34 cellular contexts compared by ENCODE assay signal in genomic region chr16:61030616-61031015, GRCh38.
"Had no signal": no experiment of that assay in that cellular context is flagged by ENCODE, and none has a peak within 500 bp of the region (broad histone marks: within the 10 kb centered on the region; RNA-seq: fewer than 3 reads in every experiment).

No MANE protein-coding gene starts in this region.

- H3K4me3 ChIP-seq: MG63 had no signal

- H3K9ac ChIP-seq: KMS-11 had no signal

- H3K4me2 ChIP-seq: KMS-11 had no signal

- H3K27me3 ChIP-seq: MG63 had no signal

- DNase-seq: Karpas-422, Kasumi-1, MG63, MM.1S, MV-4-11, NCI-H1048, NCI-H1092, NCI-H1092 treated with DMSO at 0.1 percent for 48 hours, NCI-H1105, NCI-H1105 treated with DMSO at 0.1 percent for 48 hours, NCI-H1417, NCI-H1417 treated with DMSO at 0.1 percent for 48 hours, NCI-H1436, NCI-H1436 treated with DMSO at 0.1 percent for 48 hours, NCI-H146, NCI-H1694, NCI-H1694 treated with DMSO at 0.1 percent for 48 hours, NCI-H187, NCI-H187 treated with DMSO at 0.1 percent for 48 hours, NCI-H1930, NCI-H2029, NCI-H2029 treated with DMSO at 0.1 percent for 48 hours, NCI-H2081, NCI-H2081 treated with DMSO at 0.1 percent for 48 hours, NCI-H2107, NCI-H2171, NCI-H2171 treated with DMSO at 0.1 percent for 48 hours, NCI-H2227 treated with DMSO at 0.1 percent for 48 hours, NCI-H226, NCI-H345, NCI-H446, NCI-H446 treated with DMSO at 0.1 percent for 48 hours, NCI-H510A had no signal

- H3K36me3 ChIP-seq: MG63 had no signal

- H3K27ac ChIP-seq: KMS-11 had no signal

- H3K9me3 ChIP-seq: MG63 had no signal
